In the genomic region with DNA sequence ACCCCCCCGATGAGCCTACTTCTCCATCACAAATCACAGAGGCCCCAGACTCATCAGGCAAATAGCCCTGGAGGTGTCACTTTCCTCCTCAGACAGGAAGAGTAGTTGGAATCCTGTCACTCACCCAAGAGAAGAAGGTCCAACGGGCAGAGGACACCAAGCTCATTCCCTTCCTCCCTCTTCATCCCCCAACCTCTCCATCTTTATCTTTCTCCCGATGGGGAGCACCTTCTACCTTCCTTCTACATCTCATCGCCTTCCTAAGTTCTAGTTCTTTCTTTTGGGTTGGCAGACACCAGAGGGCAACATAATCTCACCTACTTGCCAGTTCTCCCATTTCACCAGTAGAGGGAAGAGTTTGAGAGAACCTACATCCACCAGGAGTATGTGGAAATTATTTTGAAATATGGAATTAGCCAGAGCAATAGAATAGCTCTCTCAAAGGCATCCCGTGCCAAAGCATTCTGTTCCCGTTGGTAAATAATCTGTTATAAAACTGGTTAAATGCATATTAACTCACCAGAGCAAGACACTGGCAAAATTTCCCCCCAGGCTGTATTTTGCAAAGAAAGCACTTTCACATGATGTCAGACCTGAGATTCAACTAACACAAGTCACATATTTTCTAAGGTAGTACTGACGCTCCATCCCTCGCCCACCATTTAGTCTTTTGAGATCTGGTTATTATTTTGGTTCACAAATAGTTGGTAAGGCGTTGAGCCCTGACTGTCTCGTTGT, we compare ENCODE assay signal across 1 cellular context.
TF ChIP-seq lines count a peak whose summit lies in the region.

No MANE protein-coding gene starts in this region.

TF ChIP-seq in SK-N-SH treated with all-trans-retinoic acid at 6 μM for 48 hours, 23 proteins besides CTCF, POLR2A, EP300 and RAD21 (continued from another document):
- TF ChIP-seq, protein P1, sequence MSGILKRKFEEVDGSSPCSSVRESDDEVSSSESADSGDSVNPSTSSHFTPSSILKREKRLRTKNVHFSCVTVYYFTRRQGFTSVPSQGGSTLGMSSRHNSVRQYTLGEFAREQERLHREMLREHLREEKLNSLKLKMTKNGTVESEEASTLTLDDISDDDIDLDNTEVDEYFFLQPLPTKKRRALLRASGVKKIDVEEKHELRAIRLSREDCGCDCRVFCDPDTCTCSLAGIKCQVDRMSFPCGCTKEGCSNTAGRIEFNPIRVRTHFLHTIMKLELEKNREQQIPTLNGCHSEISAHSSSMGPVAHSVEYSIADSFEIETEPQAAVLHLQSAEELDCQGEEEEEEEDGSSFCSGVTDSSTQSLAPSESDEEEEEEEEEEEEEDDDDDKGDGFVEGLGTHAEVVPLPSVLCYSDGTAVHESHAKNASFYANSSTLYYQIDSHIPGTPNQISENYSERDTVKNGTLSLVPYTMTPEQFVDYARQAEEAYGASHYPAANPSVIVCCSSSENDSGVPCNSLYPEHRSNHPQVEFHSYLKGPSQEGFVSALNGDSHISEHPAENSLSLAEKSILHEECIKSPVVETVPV (CRISPR knock-in tag; IDR thresholded peaks at IDR 0.05), result no peak
- TF ChIP-seq TOX (CRISPR knock-in tag; IDR thresholded peaks at IDR 0.05; ENCODE audit: borderline replicate concordance) (no peak), PPARA (CRISPR knock-in tag; IDR thresholded peaks at IDR 0.05; ENCODE audit: borderline replicate concordance) (no peak), BACH2 (CRISPR knock-in tag; IDR thresholded peaks at IDR 0.05; ENCODE audit: borderline replicate concordance) (no peak)
